Comparison of ENCODE assay signal across 1 cellular context in genomic region chr5:3277590-3278196, GRCh38.
TF ChIP-seq lines count a peak whose summit lies in the region.

No MANE protein-coding gene starts in this region.

TF ChIP-seq in GM23338, 12 proteins besides CTCF, POLR2A, EP300 and RAD21:
- TF ChIP-seq ZNF462 (CRISPR knock-in tag; IDR thresholded peaks at IDR 0.05), result no peak
- TF ChIP-seq CREB1 (CRISPR knock-in tag; IDR thresholded peaks at IDR 0.05; ENCODE audit: low read depth), result no peak
- TF ChIP-seq STAT1 (IDR thresholded peaks at IDR 0.05; ENCODE audit: unreplicated experiment), result no peak
- TF ChIP-seq NANOG (IDR thresholded peaks at IDR 0.05; ENCODE audit: borderline replicate concordance), result no peak
- TF ChIP-seq POLR2AphosphoS5 (IDR thresholded peaks at IDR 0.05; ENCODE audit: low read depth), result no peak
- TF ChIP-seq, protein P1, sequence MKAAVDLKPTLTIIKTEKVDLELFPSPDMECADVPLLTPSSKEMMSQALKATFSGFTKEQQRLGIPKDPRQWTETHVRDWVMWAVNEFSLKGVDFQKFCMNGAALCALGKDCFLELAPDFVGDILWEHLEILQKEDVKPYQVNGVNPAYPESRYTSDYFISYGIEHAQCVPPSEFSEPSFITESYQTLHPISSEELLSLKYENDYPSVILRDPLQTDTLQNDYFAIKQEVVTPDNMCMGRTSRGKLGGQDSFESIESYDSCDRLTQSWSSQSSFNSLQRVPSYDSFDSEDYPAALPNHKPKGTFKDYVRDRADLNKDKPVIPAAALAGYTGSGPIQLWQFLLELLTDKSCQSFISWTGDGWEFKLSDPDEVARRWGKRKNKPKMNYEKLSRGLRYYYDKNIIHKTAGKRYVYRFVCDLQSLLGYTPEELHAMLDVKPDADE (IDR thresholded peaks at IDR 0.05), result no peak
- TF ChIP-seq, protein P2, sequence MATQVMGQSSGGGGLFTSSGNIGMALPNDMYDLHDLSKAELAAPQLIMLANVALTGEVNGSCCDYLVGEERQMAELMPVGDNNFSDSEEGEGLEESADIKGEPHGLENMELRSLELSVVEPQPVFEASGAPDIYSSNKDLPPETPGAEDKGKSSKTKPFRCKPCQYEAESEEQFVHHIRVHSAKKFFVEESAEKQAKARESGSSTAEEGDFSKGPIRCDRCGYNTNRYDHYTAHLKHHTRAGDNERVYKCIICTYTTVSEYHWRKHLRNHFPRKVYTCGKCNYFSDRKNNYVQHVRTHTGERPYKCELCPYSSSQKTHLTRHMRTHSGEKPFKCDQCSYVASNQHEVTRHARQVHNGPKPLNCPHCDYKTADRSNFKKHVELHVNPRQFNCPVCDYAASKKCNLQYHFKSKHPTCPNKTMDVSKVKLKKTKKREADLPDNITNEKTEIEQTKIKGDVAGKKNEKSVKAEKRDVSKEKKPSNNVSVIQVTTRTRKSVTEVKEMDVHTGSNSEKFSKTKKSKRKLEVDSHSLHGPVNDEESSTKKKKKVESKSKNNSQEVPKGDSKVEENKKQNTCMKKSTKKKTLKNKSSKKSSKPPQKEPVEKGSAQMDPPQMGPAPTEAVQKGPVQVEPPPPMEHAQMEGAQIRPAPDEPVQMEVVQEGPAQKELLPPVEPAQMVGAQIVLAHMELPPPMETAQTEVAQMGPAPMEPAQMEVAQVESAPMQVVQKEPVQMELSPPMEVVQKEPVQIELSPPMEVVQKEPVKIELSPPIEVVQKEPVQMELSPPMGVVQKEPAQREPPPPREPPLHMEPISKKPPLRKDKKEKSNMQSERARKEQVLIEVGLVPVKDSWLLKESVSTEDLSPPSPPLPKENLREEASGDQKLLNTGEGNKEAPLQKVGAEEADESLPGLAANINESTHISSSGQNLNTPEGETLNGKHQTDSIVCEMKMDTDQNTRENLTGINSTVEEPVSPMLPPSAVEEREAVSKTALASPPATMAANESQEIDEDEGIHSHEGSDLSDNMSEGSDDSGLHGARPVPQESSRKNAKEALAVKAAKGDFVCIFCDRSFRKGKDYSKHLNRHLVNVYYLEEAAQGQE (IDR thresholded peaks at IDR 0.05; ENCODE audit: unreplicated experiment), result no peak
- no peak for TF ChIP-seq ZNF331 (CRISPR knock-in tag; IDR thresholded peaks at IDR 0.05; ENCODE audit: low read depth)
- no peak for TF ChIP-seq EZH2phosphoT487 (IDR thresholded peaks at IDR 0.05; ENCODE audit: unreplicated experiment)
- TF ChIP-seq EZH2 (IDR thresholded peaks at IDR 0.05; ENCODE audit: low read depth, unreplicated experiment), result no peak
- no peak for TF ChIP-seq ZNF114 (CRISPR knock-in tag; IDR thresholded peaks at IDR 0.05)
- no peak for TF ChIP-seq JUNB (IDR thresholded peaks at IDR 0.05; ENCODE audit: unreplicated experiment)
